1 cellular context compared by ENCODE assay signal in genomic region chr3:4533489-4534443, GRCh38.
TF ChIP-seq lines count a peak whose summit lies in the region.

No MANE protein-coding gene starts in this region.

TF ChIP-seq in K562, 482 proteins besides CTCF, POLR2A, EP300 and RAD21 (continued from another document and continues in another):
- TF ChIP-seq ARID4B (CRISPR knock-in tag; IDR thresholded peaks at IDR 0.05) (no peak), RCOR1 (IDR thresholded peaks at IDR 0.05; ENCODE audit: borderline replicate concordance in 1 of 2, low read depth in 2 of 2, low read length in 2 of 2) (peak in 1 of 2 experiments; percentile 97; a peak in 2 of 4 replicates), ESRRB (CRISPR knock-in tag; IDR thresholded peaks at IDR 0.05; ENCODE audit: borderline replicate concordance) (no peak), KLF1 (tag; IDR thresholded peaks at IDR 0.05) (no peak), POLR3G (IDR thresholded peaks at IDR 0.05; ENCODE audit: extremely low read depth, insufficient read length, insufficient replicate concordance) (no peak), ZNF384 (IDR thresholded peaks at IDR 0.05; ENCODE audit: low read depth, low read length) (0 out of 2 replicates have a peak, but pooled peaks have one; percentile 13), GATA2 (CRISPR knock-in tag; IDR thresholded peaks at IDR 0.05) (peak; percentile 98), MTA1 (IDR thresholded peaks at IDR 0.05; ENCODE audit: borderline replicate concordance) (peak; percentile 83), NR4A1 (CRISPR knock-in tag; IDR thresholded peaks at IDR 0.05) (no peak), NR4A1 (tag; IDR thresholded peaks at IDR 0.05) (peak; percentile 78), CREM (IDR thresholded peaks at IDR 0.05; ENCODE audit: low read depth) (peak; percentile 86), SMARCA4 (IDR thresholded peaks at IDR 0.05) (peak; percentile 99), CREB3 (tag; conservative IDR thresholded peaks at IDR 0.05; ENCODE audit: low read depth) (peak; percentile 73; the same call in 1 of the 2 replicates), ETV1 (tag; conservative IDR thresholded peaks at IDR 0.05; ENCODE audit: low read depth) (peak; percentile 98), RBM17 (IDR thresholded peaks at IDR 0.05; ENCODE audit: borderline replicate concordance, low read depth, low read length) (no peak), SMAD4 (CRISPR knock-in tag; conservative IDR thresholded peaks at IDR 0.05) (peak; percentile 92), NCOA1 (IDR thresholded peaks at IDR 0.05; ENCODE audit: low read depth) (peak; percentile 91), ZNF668 (CRISPR knock-in tag; IDR thresholded peaks at IDR 0.05) (no peak), ZNF76 (CRISPR knock-in tag; IDR thresholded peaks at IDR 0.05; ENCODE audit: borderline replicate concordance) (peak; percentile 15; the same call in 1 of the 2 replicates), CUX1 (CRISPR knock-in tag; IDR thresholded peaks at IDR 0.05) (peak; percentile 82; the same call in 1 of the 2 replicates), ZNF263 (CRISPR knock-in tag; IDR thresholded peaks at IDR 0.05; ENCODE audit: borderline replicate concordance) (peak; percentile 63; the same call in 1 of the 2 replicates), CTBP1 (IDR thresholded peaks at IDR 0.05; ENCODE audit: borderline replicate concordance) (peak; percentile 94), ZC3H8 (IDR thresholded peaks at IDR 0.05) (no peak), ARID2 (IDR thresholded peaks at IDR 0.05) (no peak), TRIM24 (IDR thresholded peaks at IDR 0.05) (peak; percentile 87 to 92), ZNF197 (CRISPR knock-in tag; IDR thresholded peaks at IDR 0.05; ENCODE audit: low read depth) (peak; percentile 58; the same call in 1 of the 2 replicates), MYNN (IDR thresholded peaks at IDR 0.05) (peak; percentile 96), MYNN (CRISPR knock-in tag; IDR thresholded peaks at IDR 0.05) (no peak), RNF2 (IDR thresholded peaks at IDR 0.05) (peak; percentile 97)
- TF ChIP-seq, protein P1, sequence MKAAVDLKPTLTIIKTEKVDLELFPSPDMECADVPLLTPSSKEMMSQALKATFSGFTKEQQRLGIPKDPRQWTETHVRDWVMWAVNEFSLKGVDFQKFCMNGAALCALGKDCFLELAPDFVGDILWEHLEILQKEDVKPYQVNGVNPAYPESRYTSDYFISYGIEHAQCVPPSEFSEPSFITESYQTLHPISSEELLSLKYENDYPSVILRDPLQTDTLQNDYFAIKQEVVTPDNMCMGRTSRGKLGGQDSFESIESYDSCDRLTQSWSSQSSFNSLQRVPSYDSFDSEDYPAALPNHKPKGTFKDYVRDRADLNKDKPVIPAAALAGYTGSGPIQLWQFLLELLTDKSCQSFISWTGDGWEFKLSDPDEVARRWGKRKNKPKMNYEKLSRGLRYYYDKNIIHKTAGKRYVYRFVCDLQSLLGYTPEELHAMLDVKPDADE (conservative IDR thresholded peaks at IDR 0.05; ENCODE audit: control insufficient read depth, low read depth, low read length): peak; percentile 70; the same call in 1 of the 2 replicates
- TF ChIP-seq, protein P2, sequence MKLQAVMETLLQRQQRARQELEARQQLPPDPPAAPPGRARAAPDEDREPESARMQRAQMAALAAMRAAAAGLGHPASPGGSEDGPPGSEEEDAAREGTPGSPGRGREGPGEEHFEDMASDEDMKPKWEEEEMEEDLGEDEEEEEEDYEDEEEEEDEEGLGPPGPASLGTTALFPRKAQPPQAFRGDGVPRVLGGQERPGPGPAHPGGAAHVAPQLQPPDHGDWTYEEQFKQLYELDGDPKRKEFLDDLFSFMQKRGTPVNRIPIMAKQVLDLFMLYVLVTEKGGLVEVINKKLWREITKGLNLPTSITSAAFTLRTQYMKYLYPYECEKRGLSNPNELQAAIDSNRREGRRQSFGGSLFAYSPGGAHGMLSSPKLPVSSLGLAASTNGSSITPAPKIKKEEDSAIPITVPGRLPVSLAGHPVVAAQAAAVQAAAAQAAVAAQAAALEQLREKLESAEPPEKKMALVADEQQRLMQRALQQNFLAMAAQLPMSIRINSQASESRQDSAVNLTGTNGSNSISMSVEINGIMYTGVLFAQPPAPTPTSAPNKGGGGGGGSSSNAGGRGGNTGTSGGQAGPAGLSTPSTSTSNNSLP (IDR thresholded peaks at IDR 0.05; ENCODE audit: borderline replicate concordance, low read depth, low read length): peak; percentile 10; the same call in 1 of the 2 replicates
- TF ChIP-seq, protein P3, sequence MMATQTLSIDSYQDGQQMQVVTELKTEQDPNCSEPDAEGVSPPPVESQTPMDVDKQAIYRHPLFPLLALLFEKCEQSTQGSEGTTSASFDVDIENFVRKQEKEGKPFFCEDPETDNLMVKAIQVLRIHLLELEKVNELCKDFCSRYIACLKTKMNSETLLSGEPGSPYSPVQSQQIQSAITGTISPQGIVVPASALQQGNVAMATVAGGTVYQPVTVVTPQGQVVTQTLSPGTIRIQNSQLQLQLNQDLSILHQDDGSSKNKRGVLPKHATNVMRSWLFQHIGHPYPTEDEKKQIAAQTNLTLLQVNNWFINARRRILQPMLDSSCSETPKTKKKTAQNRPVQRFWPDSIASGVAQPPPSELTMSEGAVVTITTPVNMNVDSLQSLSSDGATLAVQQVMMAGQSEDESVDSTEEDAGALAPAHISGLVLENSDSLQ (IDR thresholded peaks at IDR 0.05): peak; percentile 97
- TF ChIP-seq, protein P4, sequence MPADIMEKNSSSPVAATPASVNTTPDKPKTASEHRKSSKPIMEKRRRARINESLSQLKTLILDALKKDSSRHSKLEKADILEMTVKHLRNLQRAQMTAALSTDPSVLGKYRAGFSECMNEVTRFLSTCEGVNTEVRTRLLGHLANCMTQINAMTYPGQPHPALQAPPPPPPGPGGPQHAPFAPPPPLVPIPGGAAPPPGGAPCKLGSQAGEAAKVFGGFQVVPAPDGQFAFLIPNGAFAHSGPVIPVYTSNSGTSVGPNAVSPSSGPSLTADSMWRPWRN (IDR thresholded peaks at IDR 0.05; ENCODE audit: low read depth): peak; percentile 72
- TF ChIP-seq, protein P5, sequence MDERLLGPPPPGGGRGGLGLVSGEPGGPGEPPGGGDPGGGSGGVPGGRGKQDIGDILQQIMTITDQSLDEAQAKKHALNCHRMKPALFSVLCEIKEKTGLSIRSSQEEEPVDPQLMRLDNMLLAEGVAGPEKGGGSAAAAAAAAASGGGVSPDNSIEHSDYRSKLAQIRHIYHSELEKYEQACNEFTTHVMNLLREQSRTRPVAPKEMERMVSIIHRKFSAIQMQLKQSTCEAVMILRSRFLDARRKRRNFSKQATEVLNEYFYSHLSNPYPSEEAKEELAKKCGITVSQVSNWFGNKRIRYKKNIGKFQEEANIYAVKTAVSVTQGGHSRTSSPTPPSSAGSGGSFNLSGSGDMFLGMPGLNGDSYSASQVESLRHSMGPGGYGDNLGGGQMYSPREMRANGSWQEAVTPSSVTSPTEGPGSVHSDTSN (CRISPR knock-in tag; IDR thresholded peaks at IDR 0.05; ENCODE audit: low read depth): peak; percentile 80
- TF ChIP-seq, protein P5 (tag; conservative IDR thresholded peaks at IDR 0.05; ENCODE audit: low read depth): peak; percentile 98
- TF ChIP-seq, protein P6, sequence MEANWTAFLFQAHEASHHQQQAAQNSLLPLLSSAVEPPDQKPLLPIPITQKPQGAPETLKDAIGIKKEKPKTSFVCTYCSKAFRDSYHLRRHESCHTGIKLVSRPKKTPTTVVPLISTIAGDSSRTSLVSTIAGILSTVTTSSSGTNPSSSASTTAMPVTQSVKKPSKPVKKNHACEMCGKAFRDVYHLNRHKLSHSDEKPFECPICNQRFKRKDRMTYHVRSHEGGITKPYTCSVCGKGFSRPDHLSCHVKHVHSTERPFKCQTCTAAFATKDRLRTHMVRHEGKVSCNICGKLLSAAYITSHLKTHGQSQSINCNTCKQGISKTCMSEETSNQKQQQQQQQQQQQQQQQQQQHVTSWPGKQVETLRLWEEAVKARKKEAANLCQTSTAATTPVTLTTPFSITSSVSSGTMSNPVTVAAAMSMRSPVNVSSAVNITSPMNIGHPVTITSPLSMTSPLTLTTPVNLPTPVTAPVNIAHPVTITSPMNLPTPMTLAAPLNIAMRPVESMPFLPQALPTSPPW (CRISPR knock-in tag; IDR thresholded peaks at IDR 0.05): peak; percentile 31; the same call in 1 of the 2 replicates
- TF ChIP-seq, protein P7, sequence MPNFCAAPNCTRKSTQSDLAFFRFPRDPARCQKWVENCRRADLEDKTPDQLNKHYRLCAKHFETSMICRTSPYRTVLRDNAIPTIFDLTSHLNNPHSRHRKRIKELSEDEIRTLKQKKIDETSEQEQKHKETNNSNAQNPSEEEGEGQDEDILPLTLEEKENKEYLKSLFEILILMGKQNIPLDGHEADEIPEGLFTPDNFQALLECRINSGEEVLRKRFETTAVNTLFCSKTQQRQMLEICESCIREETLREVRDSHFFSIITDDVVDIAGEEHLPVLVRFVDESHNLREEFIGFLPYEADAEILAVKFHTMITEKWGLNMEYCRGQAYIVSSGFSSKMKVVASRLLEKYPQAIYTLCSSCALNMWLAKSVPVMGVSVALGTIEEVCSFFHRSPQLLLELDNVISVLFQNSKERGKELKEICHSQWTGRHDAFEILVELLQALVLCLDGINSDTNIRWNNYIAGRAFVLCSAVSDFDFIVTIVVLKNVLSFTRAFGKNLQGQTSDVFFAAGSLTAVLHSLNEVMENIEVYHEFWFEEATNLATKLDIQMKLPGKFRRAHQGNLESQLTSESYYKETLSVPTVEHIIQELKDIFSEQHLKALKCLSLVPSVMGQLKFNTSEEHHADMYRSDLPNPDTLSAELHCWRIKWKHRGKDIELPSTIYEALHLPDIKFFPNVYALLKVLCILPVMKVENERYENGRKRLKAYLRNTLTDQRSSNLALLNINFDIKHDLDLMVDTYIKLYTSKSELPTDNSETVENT (CRISPR knock-in tag; IDR thresholded peaks at IDR 0.05): no peak
